Comparison of ENCODE assay signal across 1 cellular context in the genomic region with DNA sequence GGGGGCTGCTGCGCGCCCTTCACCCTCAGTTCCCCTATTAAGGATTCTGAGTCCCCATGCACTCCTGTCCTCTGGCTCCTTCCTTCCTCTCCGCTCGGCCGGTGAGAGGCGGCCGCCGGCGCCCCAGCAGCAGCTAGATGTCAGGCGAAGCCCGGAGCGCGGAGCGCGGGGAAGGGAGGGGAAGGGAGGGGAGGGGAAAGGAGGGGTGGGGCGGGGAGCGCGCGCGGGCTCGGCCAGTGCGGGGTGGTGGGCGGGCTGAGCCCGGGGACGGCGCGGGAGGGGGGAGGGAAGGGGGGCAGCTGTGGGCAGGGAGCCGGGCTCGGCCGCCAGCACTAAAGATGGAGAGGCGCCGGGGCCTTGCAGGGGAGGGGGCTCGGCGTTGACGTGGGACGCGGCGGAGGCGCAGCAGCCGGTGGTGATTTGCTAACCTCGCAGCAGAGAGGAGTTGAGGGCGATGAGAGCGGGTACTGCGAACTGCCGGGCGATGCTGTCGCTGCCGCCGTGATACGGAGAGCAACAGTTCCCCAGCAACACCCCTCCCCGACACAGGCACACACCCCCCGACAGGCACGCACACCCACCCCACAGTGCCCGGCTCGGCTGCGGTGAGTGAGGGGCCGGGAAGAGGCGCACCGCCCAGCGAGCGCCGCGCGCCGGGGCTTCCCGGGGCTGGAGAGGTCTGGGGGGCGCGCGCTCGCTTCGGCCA.
TF ChIP-seq lines count a peak whose summit lies in the region.

A gene with protein sequence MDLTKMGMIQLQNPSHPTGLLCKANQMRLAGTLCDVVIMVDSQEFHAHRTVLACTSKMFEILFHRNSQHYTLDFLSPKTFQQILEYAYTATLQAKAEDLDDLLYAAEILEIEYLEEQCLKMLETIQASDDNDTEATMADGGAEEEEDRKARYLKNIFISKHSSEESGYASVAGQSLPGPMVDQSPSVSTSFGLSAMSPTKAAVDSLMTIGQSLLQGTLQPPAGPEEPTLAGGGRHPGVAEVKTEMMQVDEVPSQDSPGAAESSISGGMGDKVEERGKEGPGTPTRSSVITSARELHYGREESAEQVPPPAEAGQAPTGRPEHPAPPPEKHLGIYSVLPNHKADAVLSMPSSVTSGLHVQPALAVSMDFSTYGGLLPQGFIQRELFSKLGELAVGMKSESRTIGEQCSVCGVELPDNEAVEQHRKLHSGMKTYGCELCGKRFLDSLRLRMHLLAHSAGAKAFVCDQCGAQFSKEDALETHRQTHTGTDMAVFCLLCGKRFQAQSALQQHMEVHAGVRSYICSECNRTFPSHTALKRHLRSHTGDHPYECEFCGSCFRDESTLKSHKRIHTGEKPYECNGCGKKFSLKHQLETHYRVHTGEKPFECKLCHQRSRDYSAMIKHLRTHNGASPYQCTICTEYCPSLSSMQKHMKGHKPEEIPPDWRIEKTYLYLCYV (plus strand): TSS at position 434 of the 706 bp plus-strand sequence. CDS start 3,590 bp downstream, outside the sequence.

TF ChIP-seq in HEK293, 187 proteins besides CTCF, POLR2A, EP300 and RAD21 (continued from another document):
- TF ChIP-seq ZNF184 (tag by site-specific recombination; IDR thresholded peaks at IDR 0.05), result no peak
- TF ChIP-seq KLF16 (tag by site-specific recombination; IDR thresholded peaks at IDR 0.05), result peak; percentile 80
- no peak for TF ChIP-seq ZNF311 (tag by site-specific recombination; IDR thresholded peaks at IDR 0.05; ENCODE audit: borderline replicate concordance)
- no peak; the same call in 1 of the 2 replicates for TF ChIP-seq ZBTB48 (tag by site-specific recombination; IDR thresholded peaks at IDR 0.05)
- TF ChIP-seq, protein P1, sequence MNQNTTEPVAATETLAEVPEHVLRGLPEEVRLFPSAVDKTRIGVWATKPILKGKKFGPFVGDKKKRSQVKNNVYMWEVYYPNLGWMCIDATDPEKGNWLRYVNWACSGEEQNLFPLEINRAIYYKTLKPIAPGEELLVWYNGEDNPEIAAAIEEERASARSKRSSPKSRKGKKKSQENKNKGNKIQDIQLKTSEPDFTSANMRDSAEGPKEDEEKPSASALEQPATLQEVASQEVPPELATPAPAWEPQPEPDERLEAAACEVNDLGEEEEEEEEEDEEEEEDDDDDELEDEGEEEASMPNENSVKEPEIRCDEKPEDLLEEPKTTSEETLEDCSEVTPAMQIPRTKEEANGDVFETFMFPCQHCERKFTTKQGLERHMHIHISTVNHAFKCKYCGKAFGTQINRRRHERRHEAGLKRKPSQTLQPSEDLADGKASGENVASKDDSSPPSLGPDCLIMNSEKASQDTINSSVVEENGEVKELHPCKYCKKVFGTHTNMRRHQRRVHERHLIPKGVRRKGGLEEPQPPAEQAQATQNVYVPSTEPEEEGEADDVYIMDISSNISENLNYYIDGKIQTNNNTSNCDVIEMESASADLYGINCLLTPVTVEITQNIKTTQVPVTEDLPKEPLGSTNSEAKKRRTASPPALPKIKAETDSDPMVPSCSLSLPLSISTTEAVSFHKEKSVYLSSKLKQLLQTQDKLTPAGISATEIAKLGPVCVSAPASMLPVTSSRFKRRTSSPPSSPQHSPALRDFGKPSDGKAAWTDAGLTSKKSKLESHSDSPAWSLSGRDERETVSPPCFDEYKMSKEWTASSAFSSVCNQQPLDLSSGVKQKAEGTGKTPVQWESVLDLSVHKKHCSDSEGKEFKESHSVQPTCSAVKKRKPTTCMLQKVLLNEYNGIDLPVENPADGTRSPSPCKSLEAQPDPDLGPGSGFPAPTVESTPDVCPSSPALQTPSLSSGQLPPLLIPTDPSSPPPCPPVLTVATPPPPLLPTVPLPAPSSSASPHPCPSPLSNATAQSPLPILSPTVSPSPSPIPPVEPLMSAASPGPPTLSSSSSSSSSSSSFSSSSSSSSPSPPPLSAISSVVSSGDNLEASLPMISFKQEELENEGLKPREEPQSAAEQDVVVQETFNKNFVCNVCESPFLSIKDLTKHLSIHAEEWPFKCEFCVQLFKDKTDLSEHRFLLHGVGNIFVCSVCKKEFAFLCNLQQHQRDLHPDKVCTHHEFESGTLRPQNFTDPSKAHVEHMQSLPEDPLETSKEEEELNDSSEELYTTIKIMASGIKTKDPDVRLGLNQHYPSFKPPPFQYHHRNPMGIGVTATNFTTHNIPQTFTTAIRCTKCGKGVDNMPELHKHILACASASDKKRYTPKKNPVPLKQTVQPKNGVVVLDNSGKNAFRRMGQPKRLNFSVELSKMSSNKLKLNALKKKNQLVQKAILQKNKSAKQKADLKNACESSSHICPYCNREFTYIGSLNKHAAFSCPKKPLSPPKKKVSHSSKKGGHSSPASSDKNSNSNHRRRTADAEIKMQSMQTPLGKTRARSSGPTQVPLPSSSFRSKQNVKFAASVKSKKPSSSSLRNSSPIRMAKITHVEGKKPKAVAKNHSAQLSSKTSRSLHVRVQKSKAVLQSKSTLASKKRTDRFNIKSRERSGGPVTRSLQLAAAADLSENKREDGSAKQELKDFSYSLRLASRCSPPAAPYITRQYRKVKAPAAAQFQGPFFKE (tag by site-specific recombination; IDR thresholded peaks at IDR 0.05; ENCODE audit: borderline replicate concordance), result no peak
- TF ChIP-seq ZNF610 (tag by site-specific recombination; IDR thresholded peaks at IDR 0.05; ENCODE audit: borderline replicate concordance), result 0 out of 2 replicates have a peak, but pooled peaks have one; percentile 18
- TF ChIP-seq, protein P2, sequence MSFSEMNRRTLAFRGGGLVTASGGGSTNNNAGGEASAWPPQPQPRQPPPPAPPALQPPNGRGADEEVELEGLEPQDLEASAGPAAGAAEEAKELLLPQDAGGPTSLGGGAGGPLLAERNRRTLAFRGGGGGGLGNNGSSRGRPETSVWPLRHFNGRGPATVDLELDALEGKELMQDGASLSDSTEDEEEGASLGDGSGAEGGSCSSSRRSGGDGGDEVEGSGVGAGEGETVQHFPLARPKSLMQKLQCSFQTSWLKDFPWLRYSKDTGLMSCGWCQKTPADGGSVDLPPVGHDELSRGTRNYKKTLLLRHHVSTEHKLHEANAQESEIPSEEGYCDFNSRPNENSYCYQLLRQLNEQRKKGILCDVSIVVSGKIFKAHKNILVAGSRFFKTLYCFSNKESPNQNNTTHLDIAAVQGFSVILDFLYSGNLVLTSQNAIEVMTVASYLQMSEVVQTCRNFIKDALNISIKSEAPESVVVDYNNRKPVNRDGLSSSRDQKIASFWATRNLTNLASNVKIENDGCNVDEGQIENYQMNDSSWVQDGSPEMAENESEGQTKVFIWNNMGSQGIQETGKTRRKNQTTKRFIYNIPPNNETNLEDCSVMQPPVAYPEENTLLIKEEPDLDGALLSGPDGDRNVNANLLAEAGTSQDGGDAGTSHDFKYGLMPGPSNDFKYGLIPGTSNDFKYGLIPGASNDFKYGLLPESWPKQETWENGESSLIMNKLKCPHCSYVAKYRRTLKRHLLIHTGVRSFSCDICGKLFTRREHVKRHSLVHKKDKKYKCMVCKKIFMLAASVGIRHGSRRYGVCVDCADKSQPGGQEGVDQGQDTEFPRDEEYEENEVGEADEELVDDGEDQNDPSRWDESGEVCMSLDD (tag by site-specific recombination; IDR thresholded peaks at IDR 0.05), result peak; percentile 69; the same call in 1 of the 2 replicates
- no peak for TF ChIP-seq ZNF624 (tag by site-specific recombination; IDR thresholded peaks at IDR 0.05)
- TF ChIP-seq TRIM28 (IDR thresholded peaks at IDR 0.05; ENCODE audit: borderline replicate concordance, low read length), result no peak
- TF ChIP-seq ZNF660 (tag by site-specific recombination; IDR thresholded peaks at IDR 0.05), result no peak
- TF ChIP-seq ZSCAN23 (tag by site-specific recombination; IDR thresholded peaks at IDR 0.05), result no peak
- no peak for TF ChIP-seq ZNF174 (tag by site-specific recombination; IDR thresholded peaks at IDR 0.05)
- peak; percentile 93; the same call in 1 of the 2 replicates for TF ChIP-seq ZBTB8A (tag by site-specific recombination; IDR thresholded peaks at IDR 0.05)
- no peak for TF ChIP-seq ZNF585B (tag by site-specific recombination; IDR thresholded peaks at IDR 0.05)
- no peak for TF ChIP-seq ZEB2 (tag by site-specific recombination; IDR thresholded peaks at IDR 0.05)
- peak; percentile 65 for TF ChIP-seq SP3 (tag by site-specific recombination; IDR thresholded peaks at IDR 0.05)
